17 cellular contexts compared by ENCODE assay signal in genomic region chr2:140747097-140747496, GRCh38.
"Had no signal": no experiment of that assay in that cellular context is flagged by ENCODE, and none has a peak within 500 bp of the region (broad histone marks: within the 10 kb centered on the region; RNA-seq: fewer than 3 reads in every experiment).

No MANE protein-coding gene starts in this region.

- H3K4me3 ChIP-seq: breast epithelium, lower lobe of right lung, pancreas, thoracic aorta had no signal

- H3K27ac ChIP-seq: breast epithelium, foreskin keratinocyte, lower lobe of right lung, pancreas, thoracic aorta had no signal

- H3K4me1 ChIP-seq: breast epithelium, foreskin keratinocyte, lower lobe of right lung, pancreas had no signal

- FAIRE-seq: pancreas had no signal

- H3K27ac Mint-ChIP-seq: activated T-helper 17 cell treated with anti-CD3 and anti-CD28 coated beads, Interleukin-2, amount 50 U/mL, for 72 hours; dendritic cell treated with granulocyte-macrophage colony-stimulating factor and Interleukin-4, amounts not matched to agents 40 ng/mL and 50 ng/mL, for 4 days; naive thymus-derived CD4-positive, alpha-beta T cell; stimulated activated effector memory CD8-positive, alpha-beta T cell treated with anti-CD3 and anti-CD28 coated beads, Interleukin-12 subunit alpha, Interleukin-12 subunit beta, amount 100 ng/mL, for 72 hours had no signal

- H3K36me3 ChIP-seq: breast epithelium, lower lobe of right lung, pancreas, thoracic aorta had no signal

- DNase-seq: activated CD4-positive, alpha-beta T cell treated with anti-CD3 and anti-CD28 coated beads for 1 hour; activated CD4-positive, alpha-beta T cell treated with anti-CD3 and anti-CD28 coated beads, Interleukin-2, amount 50 U/mL, for 4 hours; activated naive CD4-positive, alpha-beta T cell treated with Interleukin-2 at 50 U/mL for 16 hours; activated T-cell treated with anti-CD3 and anti-CD28 coated beads for 4 hours; aorta; effector memory CD4-positive, alpha-beta T cell; foreskin keratinocyte; lower lobe of right lung; naive thymus-derived CD4-positive, alpha-beta T cell; pancreas; stimulated activated CD4-positive, alpha-beta T cell treated with anti-CD3 and anti-CD28 coated beads, Interleukin-12 subunit alpha, Interleukin-12 subunit beta, amount 100 ng/mL, for 4 hours; T1000 had no signal

- H3K27me3 Mint-ChIP-seq: activated T-helper 17 cell treated with anti-CD3 and anti-CD28 coated beads, Interleukin-2, amount 50 U/mL, for 72 hours; dendritic cell treated with granulocyte-macrophage colony-stimulating factor and Interleukin-4, amounts not matched to agents 40 ng/mL and 50 ng/mL, for 4 days; naive thymus-derived CD4-positive, alpha-beta T cell had no signal

- H3K27me3 ChIP-seq: breast epithelium, foreskin keratinocyte, pancreas had no signal

- H3K4me1 Mint-ChIP-seq: activated T-helper 17 cell treated with anti-CD3 and anti-CD28 coated beads, Interleukin-2, amount 50 U/mL, for 72 hours; naive thymus-derived CD4-positive, alpha-beta T cell; stimulated activated effector memory CD8-positive, alpha-beta T cell treated with anti-CD3 and anti-CD28 coated beads, Interleukin-12 subunit alpha, Interleukin-12 subunit beta, amount 100 ng/mL, for 72 hours had no signal

- H3K9me3 Mint-ChIP-seq: dendritic cell treated with granulocyte-macrophage colony-stimulating factor and Interleukin-4, amounts not matched to agents 40 ng/mL and 50 ng/mL, for 4 days had no signal

- H3K4me3 Mint-ChIP-seq: activated T-helper 17 cell treated with anti-CD3 and anti-CD28 coated beads, Interleukin-2, amount 50 U/mL, for 72 hours; dendritic cell treated with granulocyte-macrophage colony-stimulating factor and Interleukin-4, amounts not matched to agents 40 ng/mL and 50 ng/mL, for 4 days; naive thymus-derived CD4-positive, alpha-beta T cell; stimulated activated effector memory CD8-positive, alpha-beta T cell treated with anti-CD3 and anti-CD28 coated beads, Interleukin-12 subunit alpha, Interleukin-12 subunit beta, amount 100 ng/mL, for 72 hours had no signal

- ATAC-seq: foreskin keratinocyte; lower lobe of right lung; naive thymus-derived CD4-positive, alpha-beta T cell; pancreas had no signal

- H3K36me3 Mint-ChIP-seq: naive thymus-derived CD4-positive, alpha-beta T cell; stimulated activated effector memory CD8-positive, alpha-beta T cell treated with anti-CD3 and anti-CD28 coated beads, Interleukin-12 subunit alpha, Interleukin-12 subunit beta, amount 100 ng/mL, for 72 hours had no signal

- H3K9me3 ChIP-seq: breast epithelium, lower lobe of right lung, pancreas, thoracic aorta had no signal
